Comparison of ENCODE assay signal across 16 cellular contexts in the genomic region with DNA sequence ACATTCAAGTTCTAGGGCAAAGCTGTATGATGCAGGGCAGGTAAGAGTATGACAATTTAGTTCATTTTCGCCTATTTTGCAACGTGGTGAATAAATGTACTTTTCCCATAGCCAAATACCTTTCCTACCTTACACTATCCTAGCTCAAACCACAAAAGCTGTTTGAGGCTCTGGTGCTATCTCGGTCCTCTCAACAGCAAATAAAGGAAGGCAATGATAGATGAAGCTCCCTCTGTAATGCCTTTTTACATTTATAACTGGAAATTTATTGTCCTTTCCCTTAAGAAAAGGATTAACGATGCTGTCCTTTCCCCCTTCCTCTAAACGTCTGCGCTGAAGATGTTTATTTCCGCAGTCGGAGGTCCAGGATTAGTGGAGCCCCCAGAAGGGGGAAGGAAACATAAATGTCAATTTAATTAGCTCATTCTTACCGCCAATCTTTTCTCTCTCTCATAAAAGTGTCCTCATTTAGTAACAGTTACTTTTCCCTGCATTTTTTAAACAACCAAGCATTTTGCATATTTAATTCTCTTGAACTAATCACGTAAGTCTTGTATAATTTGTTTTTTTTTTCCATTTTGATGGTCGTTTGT.
DNase-seq lines count a peak whose midpoint lies in the region; ATAC-seq and TF ChIP-seq lines count a peak whose summit lies in the region.
"Had no signal": no experiment of that assay in that cellular context is flagged by ENCODE, and none has a peak within 500 bp of the region (broad histone marks: within the 10 kb centered on the region; RNA-seq: fewer than 3 reads in every experiment).

No MANE protein-coding gene starts in this region.

- DNase-seq in activated CD4-positive, alpha-beta T cell treated with anti-CD3 and anti-CD28 coated beads, Interleukin-2, amount 10 ng/mL, durations not matched to agents 24 days and 14 days = no peak
- DNase-seq in activated CD4-positive, alpha-beta T cell treated with anti-CD3 and anti-CD28 coated beads for 4 hours = no peak
- DNase-seq in PC-3 = no peak
- DNase-seq in central memory CD8-positive, alpha-beta T cell (ENCODE audit: low spot score in 2 of 2) = no peak
- no peak for DNase-seq in ovary
- no peak for DNase-seq in trophoblast cell
- DNase-seq: activated CD4-positive, CD25-positive, alpha-beta regulatory T cell treated with anti-CD3 and anti-CD28 coated beads, Interleukin-2, amount 50 U/mL, for 72 hours; DMS79 treated with DMSO at 0.1 percent for 48 hours; gastrocnemius medialis; NCI-H524; SIG-M5 had no signal

- H3K23ac ChIP-seq in trophoblast cell (ENCODE audit: low read length) = no peak overlapping the region

- intact Hi-C loops in activated CD4-positive, alpha-beta T cell treated with anti-CD3 and anti-CD28 coated beads, Interleukin-2, amount 10 ng/mL, durations not matched to agents 24 days and 14 days (cut with micrococcal nuclease) = loop anchor here (1.0 to 5.0 kb wide), 3 partner anchors 31 to 388 kb away; no protein-coding TSS in a partner anchor
- intact Hi-C loops in PC-3 (cut with micrococcal nuclease) = loop anchor here (1.0 to 10.0 kb wide), 2 partner anchors 21 to 115 kb away; a partner anchor contains a TSS
- intact Hi-C loops in ovary (cut with DNase I) = loop anchor here in 1 of 4 donors (10.0 kb wide), 1 partner anchor 115 kb away; a partner anchor contains a TSS

- H3K9me3 Mint-ChIP-seq in activated CD4-positive, alpha-beta T cell treated with anti-CD3 and anti-CD28 coated beads, Interleukin-2, amount 10 ng/mL, durations not matched to agents 24 days and 14 days = no peaks in the 10 kb centered on the region
- H3K9me3 Mint-ChIP-seq in central memory CD8-positive, alpha-beta T cell = no peaks in the 10 kb centered on the region
- H3K9me3 Mint-ChIP-seq: neural crest cell, type B pancreatic cell had no signal

- no peak overlapping the region for H2BK5ac ChIP-seq in trophoblast cell (ENCODE audit: low read depth, low read length, poor library complexity)

- no peak overlapping the region for H2BK12ac ChIP-seq in trophoblast cell (ENCODE audit: low read length)

- no peaks in the 10 kb centered on the region for H3K9me3 ChIP-seq in PC-3 (ENCODE audit: low read length)
- no peaks in the 10 kb centered on the region for H3K9me3 ChIP-seq in skeletal muscle satellite cell (replicated peaks; ENCODE audit: low read length)
- H3K9me3 ChIP-seq in ovary = no peaks in the 10 kb centered on the region
- H3K9me3 ChIP-seq in trophoblast cell (ENCODE audit: insufficient read depth, low read depth, low read length) = no peaks in the 10 kb centered on the region
- H3K9me3 ChIP-seq: gastrocnemius medialis, HAP-1 had no signal

- CTCF ChIA-PET in PC-3 (lab: Charles Lee) = no interaction called here

- no peaks in the 10 kb centered on the region for H3K27me3 Mint-ChIP-seq in activated CD4-positive, alpha-beta T cell treated with anti-CD3 and anti-CD28 coated beads, Interleukin-2, amount 10 ng/mL, durations not matched to agents 24 days and 14 days
- no peaks in the 10 kb centered on the region for H3K27me3 Mint-ChIP-seq in central memory CD8-positive, alpha-beta T cell
- H3K27me3 Mint-ChIP-seq: type B pancreatic cell had no signal

- H3K27ac ChIP-seq in PC-3 (ENCODE audit: low read length) (peak overlapping the region; percentile 84), ovary (no peak overlapping the region), trophoblast cell (ENCODE audit: low read depth, low read length) (no peak overlapping the region)
- H3K27ac ChIP-seq: gastrocnemius medialis had no signal

- peaks cover 12% of the 10 kb centered on the region; the same call in 1 of the 2 replicates for H3K79me2 ChIP-seq in PC-3 (ENCODE audit: low read length)
- H3K79me2 ChIP-seq in trophoblast cell (ENCODE audit: control insufficient read depth, insufficient read depth, low read length, poor library complexity) = no peaks in the 10 kb centered on the region

- H4K20me1 ChIP-seq in PC-3 (ENCODE audit: low read length) = no peaks in the 10 kb centered on the region

- H3K27me3 ChIP-seq in PC-3 (ENCODE audit: low read length) (no peaks in the 10 kb centered on the region), skeletal muscle satellite cell (ENCODE audit: control insufficient read depth, insufficient read depth, low read length) (no peaks in the 10 kb centered on the region), ovary (no peaks in the 10 kb centered on the region), trophoblast cell (ENCODE audit: insufficient read depth, low read length) (no peaks in the 10 kb centered on the region)
- H3K27me3 ChIP-seq: gastrocnemius medialis had no signal

- POLR2A ChIA-PET in PC-3 (lab: Charles Lee; ENCODE audit: unreplicated experiment) = no interaction called here

- peak overlapping the region; percentile 77 for H3K4me2 ChIP-seq in PC-3 (ENCODE audit: low read length)
- H3K4me2 ChIP-seq in skeletal muscle satellite cell (ENCODE audit: low read length) = peak overlapping the region; percentile 53
- no peak overlapping the region for H3K4me2 ChIP-seq in trophoblast cell (ENCODE audit: low read length)

- no peaks in the 10 kb centered on the region for H3K79me1 ChIP-seq in trophoblast cell (ENCODE audit: low read length)

- H2AFZ ChIP-seq in PC-3 (ENCODE audit: low read length) (no peak overlapping the region), trophoblast cell (ENCODE audit: insufficient read depth, low read length, poor library complexity) (no peak overlapping the region)

- H3K36me3 Mint-ChIP-seq in activated CD4-positive, alpha-beta T cell treated with anti-CD3 and anti-CD28 coated beads, Interleukin-2, amount 10 ng/mL, durations not matched to agents 24 days and 14 days (ENCODE audit: low read depth) = peaks cover 30% of the 10 kb centered on the region
- peaks cover 33% of the 10 kb centered on the region for H3K36me3 Mint-ChIP-seq in central memory CD8-positive, alpha-beta T cell (ENCODE audit: insufficient read depth)
- H3K36me3 Mint-ChIP-seq: type B pancreatic cell had no signal

- H3K9ac ChIP-seq in PC-3 (ENCODE audit: low read length) = 0 out of 2 replicates have a peak overlapping the region, but pooled peaks have one; percentile 9
- H3K9ac ChIP-seq in skeletal muscle satellite cell (ENCODE audit: low read depth, low read length) = no peak overlapping the region
- H3K9ac ChIP-seq in trophoblast cell (ENCODE audit: low read length) = no peak overlapping the region

- no peak overlapping the region for H2BK120ac ChIP-seq in trophoblast cell (ENCODE audit: insufficient read depth, low read length, poor library complexity)

- ATAC-seq in PC-3 (no peak), HG03196 (IDR thresholded peaks at IDR 0.05; ENCODE audit: unreplicated experiment) (no peak)
- no peak for ATAC-seq in central memory CD8-positive, alpha-beta T cell (replicated peaks; ENCODE audit: extremely low read depth, poor library complexity, severe bottlenecking)
- ATAC-seq: gastrocnemius medialis had no signal

- H3K36me3 ChIP-seq in PC-3 (ENCODE audit: low read depth, low read length) (no peaks in the 10 kb centered on the region), skeletal muscle satellite cell (ENCODE audit: insufficient read depth, low read length) (no peaks in the 10 kb centered on the region), ovary (no peaks in the 10 kb centered on the region), trophoblast cell (ENCODE audit: control insufficient read depth in 1 of 2, insufficient read depth in 2 of 2, low read length in 2 of 2) (peaks cover 0 to 2% of the 10 kb centered on the region in 2 experiments)
- H3K36me3 ChIP-seq: gastrocnemius medialis, HAP-1 had no signal

- TF ChIP-seq CTCF in PC-3 (conservative IDR thresholded peaks at IDR 0.05; ENCODE audit: low read depth, low read length) (no peak), ovary (IDR thresholded peaks at IDR 0.05) (no peak)

- H3K14ac ChIP-seq in trophoblast cell (ENCODE audit: low read length) = no peak overlapping the region

- peak overlapping the region; percentile 72 for H3K27ac Mint-ChIP-seq in activated CD4-positive, alpha-beta T cell treated with anti-CD3 and anti-CD28 coated beads, Interleukin-2, amount 10 ng/mL, durations not matched to agents 24 days and 14 days
- H3K27ac Mint-ChIP-seq in central memory CD8-positive, alpha-beta T cell (ENCODE audit: low read depth) = peak overlapping the region; percentile 94

- peaks cover 47% of the 10 kb centered on the region for H3K4me1 Mint-ChIP-seq in activated CD4-positive, alpha-beta T cell treated with anti-CD3 and anti-CD28 coated beads, Interleukin-2, amount 10 ng/mL, durations not matched to agents 24 days and 14 days
- H3K4me1 Mint-ChIP-seq in central memory CD8-positive, alpha-beta T cell = peaks cover 85% of the 10 kb centered on the region

- TF ChIP-seq POLR2A in ovary (IDR thresholded peaks at IDR 0.05) = no peak

- H3K4me3 Mint-ChIP-seq in activated CD4-positive, alpha-beta T cell treated with anti-CD3 and anti-CD28 coated beads, Interleukin-2, amount 10 ng/mL, durations not matched to agents 24 days and 14 days = no peak overlapping the region
- peak overlapping the region; percentile 53 for H3K4me3 Mint-ChIP-seq in central memory CD8-positive, alpha-beta T cell
- H3K4me3 Mint-ChIP-seq: neural crest cell, type B pancreatic cell had no signal

- TF ChIP-seq EP300 in ovary (IDR thresholded peaks at IDR 0.05) = no peak

- no peak overlapping the region for H2AK5ac ChIP-seq in trophoblast cell (ENCODE audit: low read length)

- no TSS peak for BruUV-seq in PC-3 (replicated peaks; lab: Mats Ljungman, UMichigan)

- H3K4ac ChIP-seq in trophoblast cell (ENCODE audit: low read depth, low read length) = no peak overlapping the region

- H4K91ac ChIP-seq in trophoblast cell (ENCODE audit: low read depth, low read length) = no peak overlapping the region

- H3K4me3 ChIP-seq in PC-3 (ENCODE audit: low read length) (no peak overlapping the region; the same call in 1 of the 2 replicates), skeletal muscle satellite cell (ENCODE audit: low read length) (no peak overlapping the region), ovary (no peak overlapping the region), trophoblast cell (ENCODE audit: low read depth, low read length) (no peak overlapping the region)
- H3K4me3 ChIP-seq: gastrocnemius medialis, HAP-1 had no signal

- H3K18ac ChIP-seq in trophoblast cell (ENCODE audit: low read length) = no peak overlapping the region

- peaks cover 3% of the 10 kb centered on the region for H3F3A ChIP-seq in PC-3 (ENCODE audit: low read length, unreplicated experiment)

- peaks cover 31% of the 10 kb centered on the region for H3K4me1 ChIP-seq in PC-3 (ENCODE audit: insufficient read depth, low read length)
- peaks cover 16% of the 10 kb centered on the region for H3K4me1 ChIP-seq in skeletal muscle satellite cell (ENCODE audit: control insufficient read depth, insufficient read depth, low read length)
- peaks cover 1% of the 10 kb centered on the region for H3K4me1 ChIP-seq in ovary (ENCODE audit: insufficient read depth)
- peaks cover 11 to 22% of the 10 kb centered on the region in 2 experiments for H3K4me1 ChIP-seq in trophoblast cell (ENCODE audit: control insufficient read depth in 1 of 2, insufficient read depth in 2 of 2, low read length in 2 of 2)
- H3K4me1 ChIP-seq: HAP-1 had no signal

- H3K9me2 ChIP-seq in PC-3 (replicated peaks; ENCODE audit: low read length) = no peaks in the 10 kb centered on the region

- H4K12ac ChIP-seq in trophoblast cell (ENCODE audit: low read depth, low read length) = no peak overlapping the region

- no peak overlapping the region for H4K8ac ChIP-seq in trophoblast cell (ENCODE audit: low read depth, low read length)

- 86 to 91% (median 87%) methylated on average over 11 of the region's 11 CpGs for WGBS in ovary, 3 donors
- WGBS in trophoblast cell (ENCODE audit: extremely low coverage, insufficient coverage, insufficient read length) = no CpG with 5 or more reads among the region's 11 CpGs
